Comparison of ENCODE assay signal across 22 cellular contexts in the genomic region with DNA sequence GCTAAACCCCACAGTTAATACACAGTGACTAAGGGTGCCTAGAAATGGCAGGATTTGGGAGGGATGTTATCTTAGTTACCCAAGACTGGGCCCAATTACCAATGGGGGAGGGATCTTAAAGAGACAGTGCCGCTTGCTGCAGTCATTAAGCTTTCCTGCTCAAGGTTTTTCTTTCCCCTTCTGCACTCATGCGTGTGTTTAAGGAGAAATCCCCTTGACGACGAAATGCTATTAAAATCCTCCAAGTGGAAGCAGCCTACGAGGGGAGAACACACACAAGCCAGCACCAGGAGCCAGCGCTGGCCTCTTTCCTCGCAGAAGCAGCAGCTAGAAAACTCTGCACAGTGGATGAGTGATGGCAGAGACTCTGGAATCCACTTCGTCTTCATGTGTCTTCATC. TPM values are rescaled to one million over a fixed set of nuclear protein-coding genes. Genes with fewer than 3 reads are reported as not detected.
A peak's percentile ranks its signal among the peaks of the same experiment; 100 is the strongest.
DNase-seq lines count a peak whose midpoint lies in the region; ATAC-seq and TF ChIP-seq lines count a peak whose summit lies in the region.
"Had no signal": no experiment of that assay in that cellular context is flagged by ENCODE, and none has a peak within 500 bp of the region (broad histone marks: within the 10 kb centered on the region; RNA-seq: fewer than 3 reads in every experiment).

No MANE protein-coding gene starts in this region.

- peak overlapping the region; percentile 14 for H3K27ac Mint-ChIP-seq in neural progenitor cell
- H3K27ac Mint-ChIP-seq: activated CD8-positive, alpha-beta T cell treated with anti-CD3 and anti-CD28 coated beads for 36 hours; progenitor cell of endocrine pancreas; stimulated activated effector memory CD8-positive, alpha-beta T cell treated with anti-CD3 and anti-CD28 coated beads, Interleukin-12 subunit alpha, Interleukin-12 subunit beta, amount 100 ng/mL, for 72 hours; T-cell had no signal

- H3K4me3 ChIP-seq in kidney epithelial cell (ENCODE audit: low read depth, low read length) (no peak overlapping the region), neural progenitor cell (no peak overlapping the region)
- H3K4me3 ChIP-seq: heart left ventricle, K562, left ventricle myocardium inferior, SJCRH30 had no signal

- peaks cover 11% of the 10 kb centered on the region for H3K27me3 Mint-ChIP-seq in neural progenitor cell (ENCODE audit: insufficient read depth, low read depth)

- H3K36me3 ChIP-seq in kidney epithelial cell (ENCODE audit: control insufficient read depth, insufficient read depth, low read length) = no peaks in the 10 kb centered on the region
- H3K36me3 ChIP-seq in neural progenitor cell = no peaks in the 10 kb centered on the region
- H3K36me3 ChIP-seq: brain microvascular endothelial cell, heart left ventricle, left ventricle myocardium inferior, SJCRH30 had no signal

- no peaks in the 10 kb centered on the region for H3K36me3 Mint-ChIP-seq in neural progenitor cell
- H3K36me3 Mint-ChIP-seq: stimulated activated effector memory CD8-positive, alpha-beta T cell treated with anti-CD3 and anti-CD28 coated beads, Interleukin-12 subunit alpha, Interleukin-12 subunit beta, amount 100 ng/mL, for 72 hours; T-cell had no signal

- ATAC-seq in HG02623 (IDR thresholded peaks at IDR 0.05; ENCODE audit: unreplicated experiment) (no peak), HG03045 (IDR thresholded peaks at IDR 0.05; ENCODE audit: unreplicated experiment) (no peak)
- ATAC-seq: activated CD8-positive, alpha-beta T cell treated with anti-CD3 and anti-CD28 coated beads for 36 hours; heart left ventricle; K562; stimulated activated effector memory CD8-positive, alpha-beta T cell treated with anti-CD3 and anti-CD28 coated beads, Interleukin-12 subunit alpha, Interleukin-12 subunit beta, amount 100 ng/mL, for 72 hours; T-cell had no signal

- no peak overlapping the region for H3K9ac ChIP-seq in neural progenitor cell

- peak overlapping the region; percentile 61 for H3K4me2 ChIP-seq in neural progenitor cell

- TF ChIP-seq CTCF in kidney epithelial cell (IDR thresholded peaks at IDR 0.05; ENCODE audit: insufficient read depth, low read length, poor library complexity, severe bottlenecking) (no peak), neural progenitor cell (IDR thresholded peaks at IDR 0.05) (no peak)

- peaks cover 57% of the 10 kb centered on the region for H3K4me1 Mint-ChIP-seq in neural progenitor cell
- H3K4me1 Mint-ChIP-seq: stimulated activated effector memory CD8-positive, alpha-beta T cell treated with anti-CD3 and anti-CD28 coated beads, Interleukin-12 subunit alpha, Interleukin-12 subunit beta, amount 100 ng/mL, for 72 hours; T-cell had no signal

- H2AFZ ChIP-seq in neural progenitor cell (replicated peaks) = peak overlapping the region; percentile 58

- no peak overlapping the region for H3K4me3 Mint-ChIP-seq in neural progenitor cell
- H3K4me3 Mint-ChIP-seq: activated CD8-positive, alpha-beta T cell treated with anti-CD3 and anti-CD28 coated beads for 36 hours; stimulated activated effector memory CD8-positive, alpha-beta T cell treated with anti-CD3 and anti-CD28 coated beads, Interleukin-12 subunit alpha, Interleukin-12 subunit beta, amount 100 ng/mL, for 72 hours; T-cell had no signal

- no peaks in the 10 kb centered on the region for H3K27me3 ChIP-seq in kidney epithelial cell (ENCODE audit: control insufficient read depth, insufficient read depth, low read length)
- no peaks in the 10 kb centered on the region for H3K27me3 ChIP-seq in neural progenitor cell
- H3K27me3 ChIP-seq: SJCRH30 had no signal

- H3K9me3 ChIP-seq in neural progenitor cell (ENCODE audit: low read depth) = no peaks in the 10 kb centered on the region
- H3K9me3 ChIP-seq: heart left ventricle, left ventricle myocardium inferior, SJCRH30 had no signal

- H3K4me1 ChIP-seq in neural progenitor cell = peaks cover 49% of the 10 kb centered on the region
- H3K4me1 ChIP-seq: left ventricle myocardium inferior, SJCRH30 had no signal

- peaks cover 4% of the 10 kb centered on the region for H4K20me1 ChIP-seq in neural progenitor cell (ENCODE audit: low read depth)

- peak; percentile 20 for DNase-seq in DMS79 (lab: John Stamatoyannopoulos, UW)
- DNase-seq in NCI-H82 treated with DMSO at 0.1 percent for 48 hours (lab: John Stamatoyannopoulos, UW; ENCODE audit: unreplicated experiment) = peak; percentile 54
- DNase-seq in kidney epithelial cell (ENCODE audit: low read depth) = peak; percentile 77
- peak; percentile 70 for DNase-seq in neural progenitor cell (ENCODE audit: low spot score)
- DNase-seq in middle frontal gyrus (ENCODE audit: extremely low spot score, low spot score) = no peak
- DNase-seq: activated CD4-positive, alpha-beta T cell treated with anti-CD3 and anti-CD28 coated beads for 1 hour; activated CD8-positive, alpha-beta T cell treated with anti-CD3 and anti-CD28 coated beads for 36 hours; brain microvascular endothelial cell; C1 segment of cervical spinal cord; HCEC 1CT; heart left ventricle; left ventricle myocardium inferior; NCI-H1436 treated with DMSO at 0.1 percent for 48 hours; NCI-H524; SJCRH30; stimulated activated CD4-positive, alpha-beta T cell treated with anti-CD3 and anti-CD28 coated beads, Interleukin-2, amount 100 ng/mL, for 24 hours; T-cell had no signal

- no peak overlapping the region for H3K27ac ChIP-seq in neural progenitor cell
- H3K27ac ChIP-seq: brain microvascular endothelial cell, heart left ventricle, left ventricle myocardium inferior, SJCRH30 had no signal

- H3F3A ChIP-seq in neural progenitor cell (ENCODE audit: low read depth) = peaks cover 33% of the 10 kb centered on the region

- no peaks in the 10 kb centered on the region for H3K79me2 ChIP-seq in neural progenitor cell (ENCODE audit: low read depth)

- H3K9me3 Mint-ChIP-seq in neural progenitor cell = no peaks in the 10 kb centered on the region
- H3K9me3 Mint-ChIP-seq: activated CD8-positive, alpha-beta T cell treated with anti-CD3 and anti-CD28 coated beads for 36 hours had no signal

RNA-seq across cellular contexts. Expression of a gene that starts 22.0 kb away (rescaled TPM):
- 12.3 and 14.8 TPM in 2 replicates for total RNA-seq in kidney epithelial cell
- total RNA-seq in neural progenitor cell (ENCODE audit: low replicate concordance) = 50.3 and 70.7 TPM in 2 replicates
- total RNA-seq: activated CD8-positive, alpha-beta T cell treated with anti-CD3 and anti-CD28 coated beads for 36 hours; K562 had no signal
